Comparison of ENCODE assay signal across 10 cellular contexts in the genomic region with DNA sequence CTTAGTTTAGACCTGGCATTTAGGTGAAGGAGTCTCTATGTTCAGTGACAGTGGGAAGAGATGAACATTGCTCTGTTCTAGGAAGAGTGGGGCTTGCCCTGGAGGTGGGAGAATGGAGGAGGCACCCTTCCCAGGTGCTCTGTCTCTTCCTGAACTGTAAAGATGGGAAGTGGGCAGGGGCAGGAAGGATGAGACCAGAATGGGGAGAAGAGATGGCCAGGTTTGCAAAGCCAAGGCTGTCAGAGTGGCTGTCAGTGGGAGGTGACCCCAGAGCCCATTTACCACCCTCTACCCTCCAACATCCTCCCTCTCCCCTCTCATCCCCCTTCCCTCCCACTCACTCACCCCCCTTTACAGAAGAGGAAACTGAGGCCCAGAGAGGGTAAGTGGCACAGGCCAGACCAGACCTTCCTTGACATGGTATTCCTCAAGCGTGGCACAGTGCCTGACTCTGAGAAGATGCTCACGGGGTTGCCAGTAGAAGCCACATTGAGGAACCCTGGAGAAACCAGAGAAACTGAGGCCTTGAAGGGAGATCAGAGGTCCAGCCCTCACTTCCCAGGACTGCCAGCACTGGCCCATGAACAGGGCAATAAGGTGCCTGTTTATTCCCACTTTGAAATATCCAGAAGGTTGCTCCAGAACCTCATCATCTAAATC. TPM values are rescaled to one million over a fixed set of nuclear protein-coding genes. Genes with fewer than 3 reads are reported as not detected.
A peak's percentile ranks its signal among the peaks of the same experiment; 100 is the strongest.
DNase-seq lines count a peak whose midpoint lies in the region; ATAC-seq and TF ChIP-seq lines count a peak whose summit lies in the region.
"Had no signal": no experiment of that assay in that cellular context is flagged by ENCODE, and none has a peak within 500 bp of the region (broad histone marks: within the 10 kb centered on the region; RNA-seq: fewer than 3 reads in every experiment).

No MANE protein-coding gene starts in this region.

- BruUV-seq in PC-3 (replicated peaks; lab: Mats Ljungman, UMichigan): no TSS peak

- ATAC-seq in CD4-positive, alpha-beta T cell (ENCODE audit: poor library complexity): no peak
- no peak for ATAC-seq in PC-3
- ATAC-seq in HG03378 (IDR thresholded peaks at IDR 0.05; ENCODE audit: unreplicated experiment): no peak
- ATAC-seq in GM19035 (IDR thresholded peaks at IDR 0.05; ENCODE audit: unreplicated experiment): no peak

- H4K20me1 ChIP-seq in PC-3 (ENCODE audit: low read length): no peaks in the 10 kb centered on the region

- H3K9me3 Mint-ChIP-seq in CD4-positive, alpha-beta T cell: no peaks in the 10 kb centered on the region
- H3K9me3 Mint-ChIP-seq in endothelial cell (ENCODE audit: unreplicated experiment): no peaks in the 10 kb centered on the region

- H3K4me2 ChIP-seq in PC-3 (ENCODE audit: low read length): peak overlapping the region; percentile 99; the same call in 1 of the 2 replicates

- H3K4me1 ChIP-seq in PC-3 (ENCODE audit: insufficient read depth, low read length) (peaks cover 31% of the 10 kb centered on the region), rectal smooth muscle tissue (ENCODE audit: control insufficient read depth, insufficient read depth, low read length) (peaks cover 49% of the 10 kb centered on the region)

- peak overlapping the region; percentile 88 for H3K27ac Mint-ChIP-seq in CD4-positive, alpha-beta T cell
- H3K27ac Mint-ChIP-seq in endothelial cell (ENCODE audit: unreplicated experiment): no peak overlapping the region

- POLR2A ChIA-PET in CD4-positive, alpha-beta T cell (lab: Charles Lee): interaction anchor here (0.7 to 2.9 kb wide), 11 partner anchors 14 to 276 kb away, joined by 3 to 27 read pairs (median 8); a partner anchor contains a TSS
- POLR2A ChIA-PET in PC-3 (lab: Charles Lee; ENCODE audit: unreplicated experiment): no interaction called here

- H3K79me2 ChIP-seq in PC-3 (ENCODE audit: low read length): 0 out of 2 replicates have a peak, but pooled peaks cover 7% of the 10 kb centered on the region

- DNase-seq in CD4-positive, alpha-beta T cell: no peak
- DNase-seq in PC-3 (no peak), endothelial cell (ENCODE audit: low spot score) (no peak), NCI-H526 (lab: John Stamatoyannopoulos, UW) (no peak), dedifferentiated amniotic fluid mesenchymal stem cell (ENCODE audit: extremely low spot score) (no peak)
- DNase-seq: foreskin fibroblast, SIG-M5 had no signal

- no peak overlapping the region; the same call in 1 of the 2 replicates for H2AFZ ChIP-seq in PC-3 (ENCODE audit: low read length)

- H3K36me3 Mint-ChIP-seq in CD4-positive, alpha-beta T cell (ENCODE audit: low read depth): peaks cover 28% of the 10 kb centered on the region
- no peaks in the 10 kb centered on the region for H3K36me3 Mint-ChIP-seq in endothelial cell (ENCODE audit: low read depth, unreplicated experiment)

- intact Hi-C loops in CD4-positive, alpha-beta T cell (cut with DNase I, micrococcal nuclease): loop anchor here (1.0 to 10.0 kb wide), 10 partner anchors 68 to 1297 kb away; a partner anchor contains a TSS
- intact Hi-C loops in PC-3 (cut with micrococcal nuclease): loop anchor here (1.0 to 2.0 kb wide), 2 partner anchors 60 to 185 kb away; a partner anchor contains a TSS

- peak overlapping the region; percentile 93 for H3K27ac ChIP-seq in CD4-positive, alpha-beta T cell (ENCODE audit: low read depth, low read length)
- H3K27ac ChIP-seq in PC-3 (ENCODE audit: low read length): no peak overlapping the region
- H3K27ac ChIP-seq in rectal smooth muscle tissue (ENCODE audit: low read depth, low read length): peak overlapping the region; percentile 96

- no peaks in the 10 kb centered on the region for H3F3A ChIP-seq in PC-3 (ENCODE audit: low read length, unreplicated experiment)

- H3K9me3 ChIP-seq in CD4-positive, alpha-beta T cell (ENCODE audit: control insufficient read depth, low read length): no peaks in the 10 kb centered on the region
- H3K9me3 ChIP-seq in PC-3 (ENCODE audit: low read length): no peaks in the 10 kb centered on the region

- no peaks in the 10 kb centered on the region for H3K27me3 ChIP-seq in CD4-positive, alpha-beta T cell (ENCODE audit: control insufficient read depth, insufficient read depth, low read length)
- H3K27me3 ChIP-seq in PC-3 (ENCODE audit: low read length): no peaks in the 10 kb centered on the region
- no peaks in the 10 kb centered on the region for H3K27me3 ChIP-seq in rectal smooth muscle tissue (ENCODE audit: control insufficient read depth, insufficient read depth, low read length)

- CTCF ChIA-PET in CD4-positive, alpha-beta T cell (lab: Charles Lee): interaction anchor here (1.6 to 4.7 kb wide), 5 partner anchors 14 to 192 kb away, joined by 4 to 33 read pairs (median 25); no protein-coding TSS in a partner anchor
- CTCF ChIA-PET in PC-3 (lab: Charles Lee): interaction anchor here (0.5 to 2.3 kb wide), 7 partner anchors 49 to 192 kb away, joined by 3 to 26 read pairs (median 7); no protein-coding TSS in a partner anchor

- TF ChIP-seq CTCF in CD4-positive, alpha-beta T cell (IDR thresholded peaks at IDR 0.05): no peak
- TF ChIP-seq CTCF in PC-3 (conservative IDR thresholded peaks at IDR 0.05; ENCODE audit: low read depth, low read length) (no peak), endothelial cell (IDR thresholded peaks at IDR 0.05; ENCODE audit: unreplicated experiment) (no peak)

- no peaks in the 10 kb centered on the region for H3K9me2 ChIP-seq in PC-3 (replicated peaks; ENCODE audit: low read length)

- H3K36me3 ChIP-seq in PC-3 (ENCODE audit: low read depth, low read length) (no peaks in the 10 kb centered on the region), rectal smooth muscle tissue (ENCODE audit: control insufficient read depth, insufficient read depth, low read length) (no peaks in the 10 kb centered on the region)

- no peaks in the 10 kb centered on the region for H3K27me3 Mint-ChIP-seq in CD4-positive, alpha-beta T cell
- H3K27me3 Mint-ChIP-seq in endothelial cell (ENCODE audit: unreplicated experiment): peaks cover 12% of the 10 kb centered on the region

- H3K4me1 Mint-ChIP-seq in CD4-positive, alpha-beta T cell (ENCODE audit: low read depth): peaks cover 66% of the 10 kb centered on the region
- peaks cover 26% of the 10 kb centered on the region for H3K4me1 Mint-ChIP-seq in endothelial cell (ENCODE audit: unreplicated experiment)

- H3K4me3 ChIP-seq in PC-3 (ENCODE audit: low read length) (no peak overlapping the region), rectal smooth muscle tissue (ENCODE audit: low read length) (no peak overlapping the region)

- H3K9ac ChIP-seq in PC-3 (ENCODE audit: low read length): no peak overlapping the region
- H3K9ac ChIP-seq in rectal smooth muscle tissue (ENCODE audit: low read length): no peak overlapping the region

- H3K4me3 Mint-ChIP-seq in CD4-positive, alpha-beta T cell: peak overlapping the region; percentile 87
- peak overlapping the region; percentile 14 for H3K4me3 Mint-ChIP-seq in endothelial cell (ENCODE audit: unreplicated experiment)

RNA-seq across cellular contexts. Expression of a gene that starts 1.4 kb away (rescaled TPM):
- total RNA-seq in CD4-positive, alpha-beta T cell: 10 to 100 TPM; 33.1 to 33.7 TPM
- total RNA-seq in PC-3 (2014; rRNA removed) (37.1 and 49.1 TPM in 2 replicates), endothelial cell (ENCODE audit: unreplicated experiment) (17.2 TPM)

RNA-seq across cellular contexts. Expression of a gene that starts 15.7 kb away (rescaled TPM):
- not detected for total RNA-seq in CD4-positive, alpha-beta T cell
- total RNA-seq in PC-3 (2014; rRNA removed) (not detected in 2 replicates), endothelial cell (ENCODE audit: unreplicated experiment) (0.49 TPM)

RNA-seq across cellular contexts. Expression of a gene that starts 18.5 kb away (rescaled TPM):
- total RNA-seq in CD4-positive, alpha-beta T cell: not detected
- total RNA-seq in PC-3 (2014; rRNA removed) (not detected in 2 replicates), endothelial cell (ENCODE audit: unreplicated experiment) (0.05 TPM)

RNA-seq across cellular contexts. Expression of a gene that starts 29.9 kb away (rescaled TPM):
- not detected for total RNA-seq in CD4-positive, alpha-beta T cell
- total RNA-seq in PC-3 (2014; rRNA removed): 0.15 TPM in 1 of 2 replicates, not detected in the other
- total RNA-seq in endothelial cell (ENCODE audit: unreplicated experiment): not detected

RNA-seq across cellular contexts. Expression of a gene that starts 51.6 kb away (rescaled TPM):
- under 1 TPM in 1 of 2 experiments, not detected in 1; 0.22 TPM for total RNA-seq in CD4-positive, alpha-beta T cell
- 0.04 TPM in 1 of 2 replicates, not detected in the other for total RNA-seq in PC-3 (2014; rRNA removed)
- not detected for total RNA-seq in endothelial cell (ENCODE audit: unreplicated experiment)
